25 cellular contexts compared by ENCODE assay signal in the genomic region with DNA sequence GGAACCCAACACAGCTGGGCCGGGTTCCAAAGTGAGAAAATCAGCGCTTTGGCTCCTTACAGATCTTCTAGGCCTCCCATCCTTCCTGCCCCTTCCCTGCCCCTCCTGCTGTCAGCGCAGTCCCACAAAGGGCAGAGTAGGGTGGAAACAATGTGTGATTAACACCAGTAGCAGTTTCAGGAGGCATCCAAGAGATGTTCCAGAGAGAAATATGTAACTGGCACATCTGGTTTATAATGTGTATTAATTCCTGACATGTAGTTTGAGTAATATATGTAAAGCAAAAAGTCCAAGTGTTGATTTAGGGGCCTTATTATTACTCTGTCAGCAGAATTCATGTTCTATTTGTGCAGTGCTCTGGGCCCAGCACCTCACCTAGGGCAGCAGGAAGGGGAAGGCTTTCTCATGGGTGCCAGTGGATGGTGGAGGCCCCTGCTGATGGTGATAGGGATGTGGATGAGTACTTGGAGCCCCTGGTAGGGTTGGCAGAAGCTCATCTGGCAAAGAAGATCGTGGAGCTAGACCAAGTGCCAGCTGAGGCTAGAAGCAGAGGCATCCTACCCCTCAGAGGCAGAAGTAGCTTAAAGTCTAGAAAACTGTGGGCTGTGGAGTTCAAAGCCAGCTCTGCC.
"Had no signal": no experiment of that assay in that cellular context is flagged by ENCODE, and none has a peak within 500 bp of the region (broad histone marks: within the 10 kb centered on the region; RNA-seq: fewer than 3 reads in every experiment).

No MANE protein-coding gene starts in this region.

- H3K4me3 ChIP-seq: body of pancreas, cardiac muscle cell, hepatocyte, left lung, lung, spleen, testis, upper lobe of left lung had no signal

- H3K27me3 Mint-ChIP-seq: activated naive CD8-positive, alpha-beta T cell treated with anti-CD3 and anti-CD28 coated beads, Interleukin-2, amount 10 ng/mL, durations not matched to agents 7 days and 5 days; stimulated activated naive CD8-positive, alpha-beta T cell treated with anti-CD3 and anti-CD28 coated beads, Interleukin-15, Interleukin-2, amounts not matched to agents 100 ng/mL and 50 ng/mL, for 24 hours had no signal

- H3K36me3 Mint-ChIP-seq: activated naive CD8-positive, alpha-beta T cell treated with anti-CD3 and anti-CD28 coated beads, Interleukin-2, amount 10 ng/mL, durations not matched to agents 7 days and 5 days; immature natural killer cell; natural killer cell; WTC11 had no signal

- DNase-seq: activated naive CD4-positive, alpha-beta T cell treated with Interleukin-2 at 50 U/mL for 16 hours; activated naive CD8-positive, alpha-beta T cell treated with anti-CD3 and anti-CD28 coated beads, Interleukin-2, amount 10 ng/mL, durations not matched to agents 7 days and 5 days; activated T-cell treated with anti-CD3 and anti-CD28 coated beads, Interleukin-2, amount 50 U/mL, for 4 hours; amygdala; body of pancreas; cortex of kidney; endodermal cell; foreskin keratinocyte; glutamatergic neuron; immature natural killer cell; left lung; natural killer cell; retina; spleen; stimulated activated CD4-positive, alpha-beta T cell treated with anti-CD3 and anti-CD28 coated beads, Interleukin-4, amount 100 ng/mL, for 4 hours; T1000; testis; upper lobe of left lung had no signal

- H3K4me3 Mint-ChIP-seq: activated naive CD8-positive, alpha-beta T cell treated with anti-CD3 and anti-CD28 coated beads, Interleukin-2, amount 10 ng/mL, durations not matched to agents 7 days and 5 days; activated T-cell treated with anti-CD3 and anti-CD28 coated beads, Interleukin-2, amount 50 U/mL, for 4 hours; endodermal cell; immature natural killer cell; natural killer cell; stimulated activated naive CD8-positive, alpha-beta T cell treated with anti-CD3 and anti-CD28 coated beads, Interleukin-15, Interleukin-2, amounts not matched to agents 100 ng/mL and 50 ng/mL, for 24 hours; T-helper 1 cell treated with Interleukin-12 subunit alpha and Interleukin-12 subunit beta and Interleukin-4 antibody, amounts not matched to agents 30 μg/mL and 1 μg/mL, for 36 hours; WTC11 had no signal

- H3K27me3 ChIP-seq: body of pancreas, cardiac muscle cell, foreskin keratinocyte, hepatocyte, left lung, spleen, testis, upper lobe of left lung had no signal

- H3K9me3 ChIP-seq: body of pancreas, left lung, testis, upper lobe of left lung had no signal

- H3K9me3 Mint-ChIP-seq: activated naive CD8-positive, alpha-beta T cell treated with anti-CD3 and anti-CD28 coated beads, Interleukin-2, amount 10 ng/mL, durations not matched to agents 7 days and 5 days; activated T-cell treated with anti-CD3 and anti-CD28 coated beads, Interleukin-2, amount 50 U/mL, for 4 hours; endodermal cell; immature natural killer cell; natural killer cell; stimulated activated naive CD8-positive, alpha-beta T cell treated with anti-CD3 and anti-CD28 coated beads, Interleukin-15, Interleukin-2, amounts not matched to agents 100 ng/mL and 50 ng/mL, for 24 hours; T-helper 1 cell treated with Interleukin-12 subunit alpha and Interleukin-12 subunit beta and Interleukin-4 antibody, amounts not matched to agents 30 μg/mL and 1 μg/mL, for 36 hours; WTC11 had no signal

- H3K36me3 ChIP-seq: cardiac muscle cell, left lung, spleen, upper lobe of left lung had no signal

- ATAC-seq: activated T-cell treated with anti-CD3 and anti-CD28 coated beads, Interleukin-2, amount 50 U/mL, for 4 hours; body of pancreas; foreskin keratinocyte; left lung; natural killer cell; WTC11 had no signal

- H3K4me1 Mint-ChIP-seq: immature natural killer cell, natural killer cell had no signal

- H3K4me1 ChIP-seq: body of pancreas, foreskin keratinocyte, left lung, spleen, testis, upper lobe of left lung had no signal

- H3K27ac ChIP-seq: body of pancreas, cardiac muscle cell, epithelial cell of prostate, foreskin keratinocyte, hepatocyte, left lung, spleen, testis, upper lobe of left lung had no signal

- H3K27ac Mint-ChIP-seq: activated naive CD8-positive, alpha-beta T cell treated with anti-CD3 and anti-CD28 coated beads, Interleukin-2, amount 10 ng/mL, durations not matched to agents 7 days and 5 days; endodermal cell; natural killer cell; stimulated activated naive CD8-positive, alpha-beta T cell treated with anti-CD3 and anti-CD28 coated beads, Interleukin-15, Interleukin-2, amounts not matched to agents 100 ng/mL and 50 ng/mL, for 24 hours; T-helper 1 cell treated with Interleukin-12 subunit alpha and Interleukin-12 subunit beta and Interleukin-4 antibody, amounts not matched to agents 30 μg/mL and 1 μg/mL, for 36 hours; WTC11 had no signal
